ENCODE assay signal across 8 cellular contexts in the genomic region with DNA sequence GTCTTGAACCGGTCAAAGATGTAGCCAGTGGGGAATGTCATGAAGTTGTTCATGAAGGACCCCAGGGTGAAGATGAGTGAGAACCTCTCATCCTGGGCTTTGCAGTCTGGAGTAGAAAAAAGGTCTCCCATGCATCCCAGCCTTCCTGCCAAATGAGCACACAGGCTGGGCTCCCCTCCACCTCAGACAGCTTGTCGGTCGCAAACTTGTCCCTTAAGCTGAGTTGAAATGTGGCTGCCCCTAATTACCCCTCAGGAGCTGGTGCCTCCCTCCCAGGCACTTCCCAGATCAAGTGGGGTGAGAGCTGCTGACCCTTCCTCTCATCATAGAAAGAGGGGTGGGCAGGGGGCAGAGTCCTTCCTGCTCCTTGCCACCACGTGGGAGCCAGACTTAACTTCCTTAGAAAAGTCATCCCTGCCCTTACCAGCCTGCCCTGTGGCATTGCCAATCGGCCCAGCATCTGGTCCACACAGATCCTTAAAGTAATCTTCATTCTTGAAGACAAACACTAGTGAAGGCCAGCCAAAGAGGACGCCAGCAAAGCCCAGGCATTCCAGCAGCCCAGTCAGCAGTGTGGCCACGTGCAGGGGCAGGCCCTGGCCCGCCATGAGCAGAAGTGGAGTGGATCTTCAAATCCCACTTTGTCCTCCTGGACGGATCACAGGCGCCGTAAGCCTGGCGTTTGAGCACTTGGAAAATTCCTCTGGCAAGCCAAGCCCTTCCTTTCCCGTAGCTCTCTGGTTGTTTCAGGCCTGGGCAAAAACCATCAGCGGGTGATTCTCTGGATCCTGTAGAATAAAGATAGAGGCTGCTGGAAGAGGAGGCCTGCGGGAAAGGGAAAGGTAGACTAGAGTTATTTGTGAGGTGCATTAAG. TPM values are rescaled to one million over a fixed set of nuclear protein-coding genes. Genes with fewer than 3 reads are reported as not detected.
A peak's percentile ranks its signal among the peaks of the same experiment; 100 is the strongest.
DNase-seq lines count a peak whose midpoint lies in the region; ATAC-seq, FAIRE-seq and TF ChIP-seq lines count a peak whose summit lies in the region.

No MANE protein-coding gene starts in this region.

- peaks cover 4 to 5% of the 10 kb centered on the region in 2 experiments for H3K27me3 ChIP-seq in endothelial cell of umbilical vein (ENCODE audit: control insufficient read depth in 2 of 2, insufficient read depth in 2 of 2, low read length in 2 of 2)

- H3K9me3 Mint-ChIP-seq in Calu3 (ENCODE audit: low read depth, unreplicated experiment) (no peaks in the 10 kb centered on the region), naive B cell (no peaks in the 10 kb centered on the region)
- no peaks in the 10 kb centered on the region for H3K9me3 Mint-ChIP-seq in T-helper 1 cell treated with Interleukin-12 subunit alpha and Interleukin-12 subunit beta and Interleukin-4 antibody, amounts not matched to agents 30 μg/mL and 1 μg/mL, for 36 hours

- H4K20me1 ChIP-seq in endothelial cell of umbilical vein (replicated peaks; ENCODE audit: control insufficient read depth, extremely low read depth, insufficient read depth, low read length): no peaks in the 10 kb centered on the region

- dilution Hi-C loops in endothelial cell of umbilical vein (cut with MboI; ENCODE audit: extremely low pct_ligation_motif_present, low sequenced_read_pairs): no loop called here

- intact Hi-C loops in Calu3 (cut with micrococcal nuclease; ENCODE audit: unreplicated experiment): loop anchor here (2.0 kb wide), 1 partner anchor 15 kb away; no protein-coding TSS in a partner anchor
- intact Hi-C loops in endothelial cell of umbilical vein (cut with micrococcal nuclease): loop anchor here (1.0 to 10.0 kb wide), 3 partner anchors 101 to 579 kb away; no protein-coding TSS in a partner anchor

- POLR2A ChIA-PET in endothelial cell of umbilical vein (lab: Charles Lee): interaction anchor here (1.3 kb wide), 1 partner anchor 114 kb away, joined by 8 read pairs; no protein-coding TSS in a partner anchor

- H3K4me3 ChIP-seq in endothelial cell of umbilical vein (replicated peaks in 1 of 3; ENCODE audit: insufficient read depth in 1 of 3, low read depth in 1 of 3, low read length in 3 of 3): peak overlapping the region in 2 of 3 experiments; percentile 47 to 68

- no peaks in the 10 kb centered on the region for H3K27me3 Mint-ChIP-seq in Calu3 (ENCODE audit: unreplicated experiment)
- peaks cover 11% of the 10 kb centered on the region for H3K27me3 Mint-ChIP-seq in T-helper 1 cell treated with Interleukin-12 subunit alpha and Interleukin-12 subunit beta and Interleukin-4 antibody, amounts not matched to agents 30 μg/mL and 1 μg/mL, for 36 hours (ENCODE audit: low read depth)
- H3K27me3 Mint-ChIP-seq in naive B cell: no peaks in the 10 kb centered on the region

- H3K27ac ChIP-seq in endothelial cell of umbilical vein (ENCODE audit: insufficient read depth, low read depth, low read length): peak overlapping the region; percentile 81

- TF ChIP-seq CTCF in Calu3 (IDR thresholded peaks at IDR 0.05; ENCODE audit: unreplicated experiment) (no peak), endothelial cell of umbilical vein (IDR thresholded peaks at IDR 0.05; ENCODE audit: extremely low read depth in 1 of 2, insufficient read depth in 1 of 2, low read depth in 1 of 2, low read length in 2 of 2) (no peak)

- H3K27ac Mint-ChIP-seq in Calu3 (ENCODE audit: unreplicated experiment): peak overlapping the region; percentile 93
- peak overlapping the region; percentile 77 for H3K27ac Mint-ChIP-seq in T-helper 1 cell treated with Interleukin-12 subunit alpha and Interleukin-12 subunit beta and Interleukin-4 antibody, amounts not matched to agents 30 μg/mL and 1 μg/mL, for 36 hours
- peak overlapping the region in 5 of 6 donors; percentile 67 to 92 (median 88) for H3K27ac Mint-ChIP-seq in naive B cell

- BruUV-seq in Calu3 (replicated peaks; lab: Mats Ljungman, UMichigan): TSS peak; percentile 63
- BruUV-seq in endothelial cell of umbilical vein (replicated peaks; lab: Mats Ljungman, UMichigan): TSS peak; percentile 39

- H3K36me3 ChIP-seq in endothelial cell of umbilical vein (ENCODE audit: control insufficient read depth in 2 of 2, extremely low read depth in 1 of 2, insufficient read depth in 2 of 2, low read length in 2 of 2): peaks cover 3% of the 10 kb centered on the region in 2 experiments

- ATAC-seq in naive B cell (ENCODE audit: low read depth in 2 of 2): no peak
- ATAC-seq in HG02763 (IDR thresholded peaks at IDR 0.05; ENCODE audit: unreplicated experiment): no peak
- no peak for ATAC-seq in GM18498 (IDR thresholded peaks at IDR 0.05; ENCODE audit: unreplicated experiment)

- no peak for DNase-seq in Calu3
- DNase-seq in endothelial cell of umbilical vein (ENCODE audit: low read depth, low spot score): peak; percentile 41
- no peak for DNase-seq in naive B cell
- no peak for DNase-seq in activated gamma-delta T cell treated with Interleukin-2 at 50 U/mL for 16 hours
- no peak for DNase-seq in NCI-H1930 (lab: John Stamatoyannopoulos, UW)

- no peaks in the 10 kb centered on the region for H3K9me3 ChIP-seq in endothelial cell of umbilical vein (replicated peaks; ENCODE audit: control insufficient read depth, insufficient read depth, low read length)

- peak overlapping the region; percentile 78 for H3K4me3 Mint-ChIP-seq in Calu3 (ENCODE audit: low read depth, unreplicated experiment)
- peak overlapping the region; percentile 81 for H3K4me3 Mint-ChIP-seq in T-helper 1 cell treated with Interleukin-12 subunit alpha and Interleukin-12 subunit beta and Interleukin-4 antibody, amounts not matched to agents 30 μg/mL and 1 μg/mL, for 36 hours
- H3K4me3 Mint-ChIP-seq in naive B cell: peak overlapping the region; percentile 81 to 96 (median 90)

- peaks cover 19% of the 10 kb centered on the region for H3K79me2 ChIP-seq in endothelial cell of umbilical vein (ENCODE audit: control insufficient read depth, insufficient read depth, low read length)

- H3K4me2 ChIP-seq in endothelial cell of umbilical vein (ENCODE audit: insufficient read depth, low read length): peak overlapping the region; percentile 81

- H3K9ac ChIP-seq in endothelial cell of umbilical vein (replicated peaks; ENCODE audit: extremely low read depth, insufficient read depth, low read length): peak overlapping the region; percentile 74

- no peak for TF ChIP-seq POLR2A in endothelial cell of umbilical vein (IDR thresholded peaks at IDR 0.05; ENCODE audit: low read depth, low read length)

- H2AFZ ChIP-seq in endothelial cell of umbilical vein (ENCODE audit: low read depth, low read length): no peak overlapping the region

- H3K36me3 Mint-ChIP-seq in Calu3 (ENCODE audit: insufficient read depth, unreplicated experiment) (peaks cover 54% of the 10 kb centered on the region), naive B cell (peaks cover 0 to 6% of the 10 kb centered on the region in 2 donors)
- peaks cover 18% of the 10 kb centered on the region for H3K36me3 Mint-ChIP-seq in T-helper 1 cell treated with Interleukin-12 subunit alpha and Interleukin-12 subunit beta and Interleukin-4 antibody, amounts not matched to agents 30 μg/mL and 1 μg/mL, for 36 hours (ENCODE audit: low read depth)

- no peaks in the 10 kb centered on the region for H3K9me1 ChIP-seq in endothelial cell of umbilical vein (replicated peaks; ENCODE audit: control insufficient read depth, extremely low read depth, insufficient read depth, low read length)

- FAIRE-seq in endothelial cell of umbilical vein (lab: Jason Lieb, UNC): peak; percentile 71

- peaks cover 50% of the 10 kb centered on the region for H3K4me1 Mint-ChIP-seq in Calu3 (ENCODE audit: low read depth, unreplicated experiment)
- peaks cover 38% of the 10 kb centered on the region for H3K4me1 Mint-ChIP-seq in T-helper 1 cell treated with Interleukin-12 subunit alpha and Interleukin-12 subunit beta and Interleukin-4 antibody, amounts not matched to agents 30 μg/mL and 1 μg/mL, for 36 hours (ENCODE audit: low read depth)
- peaks cover 30 to 44% (median 39%) of the 10 kb centered on the region in 3 donors for H3K4me1 Mint-ChIP-seq in naive B cell

- CTCF ChIA-PET in Calu3 (lab: Charles Lee) (no interaction called here), endothelial cell of umbilical vein (lab: Charles Lee) (interaction anchor here (1.0 to 4.0 kb wide), 5 partner anchors 19 to 87 kb away, joined by 3 to 24 read pairs (median 5); no protein-coding TSS in a partner anchor)

- peaks cover 33% of the 10 kb centered on the region for H3K4me1 ChIP-seq in endothelial cell of umbilical vein (ENCODE audit: control insufficient read depth, extremely low read depth, insufficient read depth, low read length)

RNA-seq across cellular contexts. Expression of gene SLC43A3, which starts 1.1 kb away (rescaled TPM):
- 91.8 and 127 TPM in 2 replicates for total RNA-seq in Calu3 (2022)
- total RNA-seq in endothelial cell of umbilical vein: 68.9 and 89.4 TPM in 2 replicates
- polyA plus RNA-seq in endothelial cell of umbilical vein: 104 and 124 TPM in 2 replicates
- polyA plus RNA-seq in endothelial cell of umbilical vein (2011; cell fraction: cytosol; rRNA removed): 58.7 and 78.4 TPM in 2 replicates
- polyA plus RNA-seq in endothelial cell of umbilical vein (2011; cell fraction: nucleus; rRNA removed): 65.8 and 66.7 TPM in 2 replicates
- 60.8 and 67.1 TPM in 2 replicates for polyA plus RNA-seq in endothelial cell of umbilical vein (2012)
- 117 and 119 TPM in 2 replicates for polyA minus RNA-seq in endothelial cell of umbilical vein
- polyA minus RNA-seq in endothelial cell of umbilical vein (2011; cell fraction: cytosol; rRNA and poly(A)+ RNA removed): not detected
- polyA minus RNA-seq in endothelial cell of umbilical vein (2011; cell fraction: nucleus; rRNA and poly(A)+ RNA removed): 29.2 and 38.5 TPM in 2 replicates
- polyA plus RNA-seq in naive B cell (ENCODE audit: low read depth in 6 of 6): 10 to 100 TPM; 14.5 to 20.8 (median 17.5) TPM

RNA-seq across cellular contexts. Expression of gene RTN4RL2, which starts 34.5 kb away (rescaled TPM):
- 1.9 and 3.6 TPM in 2 replicates for total RNA-seq in Calu3 (2022)
- 0.83 and 1.3 TPM in 2 replicates for total RNA-seq in endothelial cell of umbilical vein
- 0.18 and 0.35 TPM in 2 replicates for polyA plus RNA-seq in endothelial cell of umbilical vein
- polyA plus RNA-seq in endothelial cell of umbilical vein (2011; cell fraction: cytosol; rRNA removed): 0.08 and 0.45 TPM in 2 replicates
- polyA plus RNA-seq in endothelial cell of umbilical vein (2011; cell fraction: nucleus; rRNA removed): not detected in 2 replicates
- 0.36 and 0.70 TPM in 2 replicates for polyA plus RNA-seq in endothelial cell of umbilical vein (2012)
- 1.2 TPM in 1 of 2 replicates, not detected in the other for polyA minus RNA-seq in endothelial cell of umbilical vein
- 4.0 TPM for polyA minus RNA-seq in endothelial cell of umbilical vein (2011; cell fraction: cytosol; rRNA and poly(A)+ RNA removed)
- polyA minus RNA-seq in endothelial cell of umbilical vein (2011; cell fraction: nucleus; rRNA and poly(A)+ RNA removed): not detected in 2 replicates
- under 1 TPM in 1 of 6 donors, not detected in 5; 0.12 TPM for polyA plus RNA-seq in naive B cell (ENCODE audit: low read depth in 6 of 6)

RNA-seq across cellular contexts. Expression of gene PRG2, which starts 35.4 kb away (rescaled TPM):
- not detected in 2 replicates for total RNA-seq in Calu3 (2022)
- total RNA-seq in endothelial cell of umbilical vein: 0.42 and 0.55 TPM in 2 replicates
- polyA plus RNA-seq in endothelial cell of umbilical vein: 0.08 and 0.48 TPM in 2 replicates
- polyA plus RNA-seq in endothelial cell of umbilical vein (2011; cell fraction: cytosol; rRNA removed): not detected in 2 replicates
- polyA plus RNA-seq in endothelial cell of umbilical vein (2011; cell fraction: nucleus; rRNA removed): 0.50 and 1.2 TPM in 2 replicates
- not detected in 2 replicates for polyA plus RNA-seq in endothelial cell of umbilical vein (2012)
- polyA minus RNA-seq in endothelial cell of umbilical vein: 0.42 and 0.63 TPM in 2 replicates
- polyA minus RNA-seq in endothelial cell of umbilical vein (2011; cell fraction: cytosol; rRNA and poly(A)+ RNA removed): not detected
- polyA minus RNA-seq in endothelial cell of umbilical vein (2011; cell fraction: nucleus; rRNA and poly(A)+ RNA removed): not detected in 2 replicates
- not detected for polyA plus RNA-seq in naive B cell (ENCODE audit: low read depth in 6 of 6)

RNA-seq across cellular contexts. Expression of gene PRG3, which starts 44.9 kb away (rescaled TPM):
- total RNA-seq in Calu3 (2022): not detected in 2 replicates
- total RNA-seq in endothelial cell of umbilical vein: not detected in 2 replicates
- polyA plus RNA-seq in endothelial cell of umbilical vein: not detected in 2 replicates
- not detected in 2 replicates for polyA plus RNA-seq in endothelial cell of umbilical vein (2011; cell fraction: cytosol; rRNA removed)
- not detected in 2 replicates for polyA plus RNA-seq in endothelial cell of umbilical vein (2011; cell fraction: nucleus; rRNA removed)
- polyA plus RNA-seq in endothelial cell of umbilical vein (2012): not detected in 2 replicates
- not detected in 2 replicates for polyA minus RNA-seq in endothelial cell of umbilical vein
- polyA minus RNA-seq in endothelial cell of umbilical vein (2011; cell fraction: cytosol; rRNA and poly(A)+ RNA removed): not detected
- polyA minus RNA-seq in endothelial cell of umbilical vein (2011; cell fraction: nucleus; rRNA and poly(A)+ RNA removed): not detected in 2 replicates
- polyA plus RNA-seq in naive B cell (ENCODE audit: low read depth in 6 of 6): not detected
